8 cellular contexts compared by ENCODE assay signal in genomic region chr16:2537451-2538379, GRCh38. TPM values are rescaled to one million over a fixed set of nuclear protein-coding genes. Genes with fewer than 3 reads are reported as not detected.
DNase-seq lines count a peak whose midpoint lies in the region; ATAC-seq and TF ChIP-seq lines count a peak whose summit lies in the region.

PDPK1 (plus strand) TSS chr16:2538021; CDS start chr16:2538113, 92 bp downstream.

- H3F3A ChIP-seq in SU-DHL-6 (ENCODE audit: insufficient read depth) = 0 out of 2 replicates have a peak, but pooled peaks cover 3% of the 10 kb centered on the region

- H3K27ac ChIP-seq in SU-DHL-6 (ENCODE audit: low read depth, low read length) = no peak within 1 kb of the TSS
- peak within 1 kb of the TSS; percentile 54 for H3K27ac ChIP-seq in parathyroid adenoma
- peak within 1 kb of the TSS; percentile 76 to 85 for H3K27ac ChIP-seq in tibial artery

- no peak for TF ChIP-seq CTCF in SU-DHL-6 (IDR thresholded peaks at IDR 0.05; ENCODE audit: insufficient read depth, low read length, poor library complexity, severe bottlenecking)
- no peak for TF ChIP-seq CTCF in parathyroid adenoma (IDR thresholded peaks at IDR 0.05)
- peak in 1 of 2 experiments; percentile 21 for TF ChIP-seq CTCF in tibial artery (IDR thresholded peaks at IDR 0.05)

- peak; percentile 89 for ATAC-seq in HG02678 (IDR thresholded peaks at IDR 0.05; ENCODE audit: unreplicated experiment)
- ATAC-seq in activated naive CD8-positive, alpha-beta T cell treated with anti-CD3 and anti-CD28 coated beads, Interleukin-2, amount 10 ng/mL, durations not matched to agents 7 days and 5 days (ENCODE audit: low read depth) = peak; percentile 90
- peak; percentile 96 for ATAC-seq in Right ventricle myocardium inferior

- H4K20me1 ChIP-seq in SU-DHL-6 (ENCODE audit: low read depth, low read length) = no peaks in the 10 kb centered on the region

- no peaks in the 10 kb centered on the region for H3K36me3 Mint-ChIP-seq in activated naive CD8-positive, alpha-beta T cell treated with anti-CD3 and anti-CD28 coated beads, Interleukin-2, amount 10 ng/mL, durations not matched to agents 7 days and 5 days

- peak within 1 kb of the TSS; percentile 67 for H3K9ac ChIP-seq in SU-DHL-6 (ENCODE audit: low read length)
- no peak within 1 kb of the TSS for H3K9ac ChIP-seq in parathyroid adenoma

- DNase-seq in NCI-H1105 treated with DMSO at 0.1 percent for 48 hours (lab: John Stamatoyannopoulos, UW) = peak; percentile 74
- DNase-seq in activated naive CD8-positive, alpha-beta T cell treated with anti-CD3 and anti-CD28 coated beads, Interleukin-2, amount 10 ng/mL, durations not matched to agents 7 days and 5 days = peak; percentile 96
- DNase-seq in Right ventricle myocardium inferior (ENCODE audit: missing footprints) = peak; percentile 96
- DNase-seq in tibial artery = peak; percentile 90 to 97

- no peaks in the 10 kb centered on the region for H3K9me3 Mint-ChIP-seq in activated naive CD8-positive, alpha-beta T cell treated with anti-CD3 and anti-CD28 coated beads, Interleukin-2, amount 10 ng/mL, durations not matched to agents 7 days and 5 days

- H3K4me3 ChIP-seq in SU-DHL-6 (ENCODE audit: insufficient read depth, low read length, poor library complexity, severe bottlenecking) = peak within 1 kb of the TSS; percentile 93
- peak within 1 kb of the TSS; percentile 71 for H3K4me3 ChIP-seq in parathyroid adenoma (ENCODE audit: low read depth, low read length)
- peak within 1 kb of the TSS; percentile 62 to 78 for H3K4me3 ChIP-seq in tibial artery

- H3K4me1 ChIP-seq in parathyroid adenoma = peaks cover 9% of the 10 kb centered on the region
- peaks cover 0 to 45% (median 31%) of the 10 kb centered on the region in 4 donors for H3K4me1 ChIP-seq in tibial artery

- H3K36me3 ChIP-seq in SU-DHL-6 (ENCODE audit: low read length) (no peaks in the 10 kb centered on the region), parathyroid adenoma (ENCODE audit: control insufficient read depth, insufficient read depth, low read length) (no peaks in the 10 kb centered on the region), tibial artery (peaks cover 0 to 8% (median 0%) of the 10 kb centered on the region in 3 donors)

- H3K27ac Mint-ChIP-seq in activated naive CD8-positive, alpha-beta T cell treated with anti-CD3 and anti-CD28 coated beads, Interleukin-2, amount 10 ng/mL, durations not matched to agents 7 days and 5 days = peak within 1 kb of the TSS; percentile 86

- H3K27me3 ChIP-seq in SU-DHL-6 (ENCODE audit: low read length) (no peaks in the 10 kb centered on the region), parathyroid adenoma (ENCODE audit: control insufficient read depth, insufficient read depth, low read length) (no peaks in the 10 kb centered on the region), tibial artery (no peaks in the 10 kb centered on the region)

- peaks cover 30% of the 10 kb centered on the region for H3K4me1 Mint-ChIP-seq in activated naive CD8-positive, alpha-beta T cell treated with anti-CD3 and anti-CD28 coated beads, Interleukin-2, amount 10 ng/mL, durations not matched to agents 7 days and 5 days

- H2AFZ ChIP-seq in SU-DHL-6 (ENCODE audit: low read depth, low read length, severe bottlenecking) (peak within 1 kb of the TSS; percentile 88), parathyroid adenoma (peak within 1 kb of the TSS; percentile 69)

- no peaks in the 10 kb centered on the region for H3K9me3 ChIP-seq in SU-DHL-6 (ENCODE audit: insufficient read depth, low read length)
- no peaks in the 10 kb centered on the region for H3K9me3 ChIP-seq in parathyroid adenoma (ENCODE audit: control insufficient read depth, low read length)
- no peaks in the 10 kb centered on the region for H3K9me3 ChIP-seq in tibial artery

- POLR2A ChIA-PET in activated naive CD8-positive, alpha-beta T cell treated with anti-CD3 and anti-CD28 coated beads, Interleukin-2, amount 10 ng/mL, durations not matched to agents 7 days and 5 days (lab: Charles Lee) = interaction anchor here (0.7 to 2.7 kb wide), 7 partner anchors 17 to 383 kb away, joined by 3 to 16 read pairs (median 4); partner anchors contain the start of genes AMDHD2, ATP6V0C and TRAF7

- intact Hi-C loops in Right ventricle myocardium inferior (cut with DNase I) = no loop called here
- intact Hi-C loops in tibial artery (cut with DNase I; ENCODE audit: low total_unique reads) = no loop called here

- H3K4me2 ChIP-seq in SU-DHL-6 (ENCODE audit: low read depth, low read length, poor library complexity, severe bottlenecking) (peak within 1 kb of the TSS; percentile 89), parathyroid adenoma (ENCODE audit: low read length) (peak within 1 kb of the TSS; percentile 80)

- H3K9me2 ChIP-seq in SU-DHL-6 (replicated peaks; ENCODE audit: insufficient read depth, low read length) = no peaks in the 10 kb centered on the region

- H3K27me3 Mint-ChIP-seq in activated naive CD8-positive, alpha-beta T cell treated with anti-CD3 and anti-CD28 coated beads, Interleukin-2, amount 10 ng/mL, durations not matched to agents 7 days and 5 days = no peaks in the 10 kb centered on the region

- H3K79me2 ChIP-seq in SU-DHL-6 (ENCODE audit: insufficient read depth, low read length) (peaks cover 27% of the 10 kb centered on the region), parathyroid adenoma (peaks cover 29% of the 10 kb centered on the region)

- peak within 1 kb of the TSS; percentile 86 for H3K4me3 Mint-ChIP-seq in activated naive CD8-positive, alpha-beta T cell treated with anti-CD3 and anti-CD28 coated beads, Interleukin-2, amount 10 ng/mL, durations not matched to agents 7 days and 5 days

- peak; percentile 75 for TF ChIP-seq POLR2A in GM10847 (IDR thresholded peaks at IDR 0.05; ENCODE audit: extremely low read depth, insufficient read length)

RNA-seq across cellular contexts. Expression of gene PDPK1, which starts in this region (rescaled TPM):
- 10 to 100 TPM; 50.6 to 55.1 TPM for total RNA-seq in activated naive CD8-positive, alpha-beta T cell treated with anti-CD3 and anti-CD28 coated beads, Interleukin-2, amount 10 ng/mL, durations not matched to agents 7 days and 5 days
- 47.1 TPM for total RNA-seq in Right ventricle myocardium inferior
